Comparison of ENCODE assay signal across 1 cellular context in genomic region chr1:206505702-206506375, GRCh38.
TF ChIP-seq lines count a peak whose summit lies in the region.

No MANE protein-coding gene starts in this region.

TF ChIP-seq in K562, 482 proteins besides CTCF, POLR2A, EP300 and RAD21 (continued from another document):
- TF ChIP-seq IRF1 (CRISPR knock-in tag; IDR thresholded peaks at IDR 0.05; ENCODE audit: borderline replicate concordance) (peak; percentile 50; the same call in 1 of the 2 replicates), TEAD1 (CRISPR knock-in tag; IDR thresholded peaks at IDR 0.05) (0 out of 4 replicates have a peak, but pooled peaks of 1 of the 2 experiments have one; percentile 32), PYGO2 (tag; IDR thresholded peaks at IDR 0.05) (no peak), ZNF239 (CRISPR knock-in tag; IDR thresholded peaks at IDR 0.05) (no peak), DEAF1 (CRISPR knock-in tag; IDR thresholded peaks at IDR 0.05) (peak; percentile 62), COPS2 (conservative IDR thresholded peaks at IDR 0.05) (no peak), E2F3 (CRISPR knock-in tag; IDR thresholded peaks at IDR 0.05) (0 out of 2 replicates have a peak, but pooled peaks have one; percentile 36), POU5F1 (IDR thresholded peaks at IDR 0.05; ENCODE audit: borderline replicate concordance, low read depth, low read length, partially characterized antibody) (no peak), ZNF445 (CRISPR knock-in tag; IDR thresholded peaks at IDR 0.05; ENCODE audit: low read depth) (0 out of 2 replicates have a peak, but pooled peaks have one; percentile 20), ZNF561 (CRISPR knock-in tag; conservative IDR thresholded peaks at IDR 0.05) (0 out of 2 replicates have a peak, but pooled peaks have one; percentile 39)
